ENCODE assay signal across 1 cellular context in genomic region chr13:53324656-53325055, GRCh38.
TF ChIP-seq lines count a peak whose summit lies in the region.

No MANE protein-coding gene starts in this region.

TF ChIP-seq in neural cell, 6 proteins besides CTCF, POLR2A, EP300 and RAD21 (continued from another document):
- TF ChIP-seq EZH2 (IDR thresholded peaks at IDR 0.05; ENCODE audit: borderline replicate concordance, insufficient read depth, low read length, poor library complexity, severe bottlenecking) (no peak), MXI1 (conservative IDR thresholded peaks at IDR 0.05; ENCODE audit: poor library complexity, severe bottlenecking) (no peak), TAF1 (IDR thresholded peaks at IDR 0.05; ENCODE audit: low read depth) (no peak), POLR2AphosphoS5 (IDR thresholded peaks at IDR 0.05) (peak; percentile 54)
